ENCODE assay signal across 1 cellular context in genomic region chr22:29840498-29840897, GRCh38.
TF ChIP-seq lines count a peak whose summit lies in the region.

No MANE protein-coding gene starts in this region.

TF ChIP-seq in K562, 482 proteins besides CTCF, POLR2A, EP300 and RAD21 (continued from another document and continues in another):
- TF ChIP-seq JUN (IDR thresholded peaks at IDR 0.05; ENCODE audit: borderline replicate concordance, low read depth, low read length) = no peak
- TF ChIP-seq JUN (CRISPR knock-in tag; IDR thresholded peaks at IDR 0.05; ENCODE audit: borderline replicate concordance) = no peak
- TF ChIP-seq BACH1 (tag; IDR thresholded peaks at IDR 0.05) = no peak
- no peak for TF ChIP-seq ETS1 (conservative IDR thresholded peaks at IDR 0.05; ENCODE audit: control insufficient read depth, low read depth, low read length)
- peak; percentile 71 for TF ChIP-seq NCOR1 (IDR thresholded peaks at IDR 0.05)
- no peak for TF ChIP-seq PREB (CRISPR knock-in tag; IDR thresholded peaks at IDR 0.05)
- TF ChIP-seq TAL1 (IDR thresholded peaks at IDR 0.05) = peak; percentile 78
- TF ChIP-seq ZNF511 (CRISPR knock-in tag; IDR thresholded peaks at IDR 0.05) = no peak
- TF ChIP-seq KLF16 (IDR thresholded peaks at IDR 0.05) = peak; percentile 86
- no peak for TF ChIP-seq GTF2F1 (IDR thresholded peaks at IDR 0.05; ENCODE audit: low read depth, low read length)
- TF ChIP-seq ZNF586 (CRISPR knock-in tag; conservative IDR thresholded peaks at IDR 0.05) = no peak
- TF ChIP-seq NFIC (IDR thresholded peaks at IDR 0.05) = peak; percentile 40; the same call in 1 of the 2 replicates
- no peak for TF ChIP-seq HMG20A (CRISPR knock-in tag; conservative IDR thresholded peaks at IDR 0.05)
- TF ChIP-seq SNIP1 (IDR thresholded peaks at IDR 0.05; ENCODE audit: low read depth) = no peak
- no peak for TF ChIP-seq FOXA1 (IDR thresholded peaks at IDR 0.05; ENCODE audit: borderline replicate concordance)
- peak; percentile 76 for TF ChIP-seq CEBPB (tag; IDR thresholded peaks at IDR 0.05)
- no peak for TF ChIP-seq ZNF134 (CRISPR knock-in tag; conservative IDR thresholded peaks at IDR 0.05)
- TF ChIP-seq FOXO4 (CRISPR knock-in tag; IDR thresholded peaks at IDR 0.05) = no peak
- TF ChIP-seq DPF2 (IDR thresholded peaks at IDR 0.05) = peak; percentile 77; the same call in 1 of the 2 replicates
- peak; percentile 59 to 80; a peak in 3 of 4 replicates for TF ChIP-seq TRIM24 (IDR thresholded peaks at IDR 0.05)
- TF ChIP-seq PRPF4 (IDR thresholded peaks at IDR 0.05; ENCODE audit: insufficient read depth, low read depth, low read length, poor library complexity, severe bottlenecking) = no peak
- TF ChIP-seq PRDM10 (IDR thresholded peaks at IDR 0.05; ENCODE audit: partially characterized antibody) = no peak
- no peak for TF ChIP-seq NR4A1 (CRISPR knock-in tag; IDR thresholded peaks at IDR 0.05)
- no peak for TF ChIP-seq NR4A1 (tag; IDR thresholded peaks at IDR 0.05)
- no peak for TF ChIP-seq PHB (CRISPR knock-in tag; IDR thresholded peaks at IDR 0.05)
- no peak for TF ChIP-seq CAMTA2 (CRISPR knock-in tag; conservative IDR thresholded peaks at IDR 0.05)
- no peak for TF ChIP-seq C11orf30 (IDR thresholded peaks at IDR 0.05; ENCODE audit: low read depth)
- TF ChIP-seq ZNF124 (CRISPR knock-in tag; IDR thresholded peaks at IDR 0.05) = no peak
- peak in 1 of 3 experiments; percentile 38; a peak in 1 of 6 replicates for TF ChIP-seq ZBTB11 (CRISPR knock-in tag; IDR thresholded peaks at IDR 0.05)
- no peak for TF ChIP-seq DIDO1 (tag; IDR thresholded peaks at IDR 0.05; ENCODE audit: low read depth)
- no peak for TF ChIP-seq ZNF696 (CRISPR knock-in tag; conservative IDR thresholded peaks at IDR 0.05)
- no peak for TF ChIP-seq MYC (IDR thresholded peaks at IDR 0.05; ENCODE audit: low read depth, low read length)
- TF ChIP-seq MYC (CRISPR knock-in tag; IDR thresholded peaks at IDR 0.05; ENCODE audit: borderline replicate concordance, low read depth) = no peak
- TF ChIP-seq MBD1 (CRISPR knock-in tag; IDR thresholded peaks at IDR 0.05) = no peak
- TF ChIP-seq HNRNPH1 (optimal IDR thresholded peaks at IDR 0.05; ENCODE audit: low read depth, low read length) = no peak
- no peak for TF ChIP-seq RBM22 (IDR thresholded peaks at IDR 0.05; ENCODE audit: low read depth, low read length, poor library complexity, severe bottlenecking)
- TF ChIP-seq STAG1 (CRISPR knock-in tag; IDR thresholded peaks at IDR 0.05; ENCODE audit: borderline replicate concordance) = no peak
- no peak for TF ChIP-seq GMEB1 (CRISPR knock-in tag; IDR thresholded peaks at IDR 0.05)
- no peak for TF ChIP-seq ZNF785 (CRISPR knock-in tag; IDR thresholded peaks at IDR 0.05)
- TF ChIP-seq ZNF766 (CRISPR knock-in tag; conservative IDR thresholded peaks at IDR 0.05) = no peak
- TF ChIP-seq ZNF76 (CRISPR knock-in tag; IDR thresholded peaks at IDR 0.05; ENCODE audit: borderline replicate concordance) = no peak
- no peak for TF ChIP-seq ZC3H8 (IDR thresholded peaks at IDR 0.05)
- TF ChIP-seq RBM14 (IDR thresholded peaks at IDR 0.05; ENCODE audit: borderline replicate concordance, insufficient read depth, low read depth, low read length) = no peak
- TF ChIP-seq RNF219 (CRISPR knock-in tag; IDR thresholded peaks at IDR 0.05) = no peak
- TF ChIP-seq RB1 (IDR thresholded peaks at IDR 0.05; ENCODE audit: low read depth) = no peak
- TF ChIP-seq ETV1 (tag; conservative IDR thresholded peaks at IDR 0.05; ENCODE audit: low read depth) = 0 out of 2 replicates have a peak, but pooled peaks have one; percentile 21
- TF ChIP-seq GTF2E2 (tag; IDR thresholded peaks at IDR 0.05) = no peak
- TF ChIP-seq THAP7 (CRISPR knock-in tag; IDR thresholded peaks at IDR 0.05) = no peak
- no peak for TF ChIP-seq SAFB2 (IDR thresholded peaks at IDR 0.05; ENCODE audit: borderline replicate concordance, low read depth, low read length, severe bottlenecking)
- TF ChIP-seq SRF (CRISPR knock-in tag; IDR thresholded peaks at IDR 0.05) = no peak
- TF ChIP-seq ZBTB17 (CRISPR knock-in tag; IDR thresholded peaks at IDR 0.05) = no peak
- no peak for TF ChIP-seq ZNF121 (CRISPR knock-in tag; conservative IDR thresholded peaks at IDR 0.05)
- no peak for TF ChIP-seq ZNF274 (IDR thresholded peaks at IDR 0.05; ENCODE audit: borderline replicate concordance, low read depth, low read length)
- peak; percentile 63 for TF ChIP-seq SMARCE1 (IDR thresholded peaks at IDR 0.05)
- no peak for TF ChIP-seq ZNF551 (CRISPR knock-in tag; IDR thresholded peaks at IDR 0.05)
- no peak for TF ChIP-seq PHF20 (IDR thresholded peaks at IDR 0.05; ENCODE audit: partially characterized antibody)
